32 cellular contexts compared by ENCODE assay signal in genomic region chr11:112278803-112279202, GRCh38. TPM values are rescaled to one million over a fixed set of nuclear protein-coding genes. Genes with fewer than 3 reads are reported as not detected.
"Had no signal": no experiment of that assay in that cellular context is flagged by ENCODE, and none has a peak within 500 bp of the region (broad histone marks: within the 10 kb centered on the region; RNA-seq: fewer than 3 reads in every experiment).

No MANE protein-coding gene starts in this region.

- H3K4me2 ChIP-seq: SK-N-SH had no signal

- H3K27ac Mint-ChIP-seq: activated B cell treated with CpG ODN at 0.5 μM for 24 hours; activated CD4-positive, alpha-beta T cell treated with anti-CD3 and anti-CD28 coated beads, Interleukin-2, amount 10 ng/mL, durations not matched to agents 24 days and 14 days; activated CD8-positive, alpha-beta memory T cell treated with anti-CD3 and anti-CD28 coated beads, Interleukin-2, amount 10 ng/mL, durations not matched to agents 7 days and 5 days; activated naive CD4-positive, alpha-beta T cell treated with anti-CD3 and anti-CD28 coated beads, Interleukin-2, amount 50 U/mL, for 72 hours; activated naive CD8-positive, alpha-beta T cell treated with anti-CD3 and anti-CD28 coated beads, Interleukin-2, amount 50 U/mL, for 24 hours; activated T-cell treated with anti-CD3 and anti-CD28 coated beads, Interleukin-2, amount 50 U/mL, for 24 hours; brain had no signal

- H3K9me3 ChIP-seq: Peyer's patch, SJCRH30, SK-N-SH had no signal

- ATAC-seq: activated CD8-positive, alpha-beta memory T cell treated with anti-CD3 and anti-CD28 coated beads, Interleukin-2, amount 10 ng/mL, durations not matched to agents 7 days and 5 days; activated naive CD4-positive, alpha-beta T cell treated with anti-CD3 and anti-CD28 coated beads, Interleukin-2, amount 50 U/mL, for 72 hours; activated naive CD8-positive, alpha-beta T cell treated with anti-CD3 and anti-CD28 coated beads, Interleukin-2, amount 50 U/mL, for 24 hours had no signal

- H3K36me3 Mint-ChIP-seq: activated CD8-positive, alpha-beta memory T cell treated with anti-CD3 and anti-CD28 coated beads, Interleukin-2, amount 10 ng/mL, durations not matched to agents 7 days and 5 days; activated naive CD4-positive, alpha-beta T cell treated with anti-CD3 and anti-CD28 coated beads, Interleukin-2, amount 50 U/mL, for 72 hours; brain had no signal

- H3K9me3 Mint-ChIP-seq: activated B cell treated with CpG ODN at 0.5 μM for 24 hours; activated CD4-positive, alpha-beta T cell treated with anti-CD3 and anti-CD28 coated beads, Interleukin-2, amount 10 ng/mL, durations not matched to agents 24 days and 14 days; activated naive CD4-positive, alpha-beta T cell treated with anti-CD3 and anti-CD28 coated beads, Interleukin-2, amount 50 U/mL, for 72 hours; activated naive CD8-positive, alpha-beta T cell treated with anti-CD3 and anti-CD28 coated beads, Interleukin-2, amount 50 U/mL, for 24 hours; activated T-cell treated with anti-CD3 and anti-CD28 coated beads, Interleukin-2, amount 50 U/mL, for 24 hours; brain had no signal

- H3K36me3 ChIP-seq: cardiac muscle cell, Peyer's patch, SJCRH30 had no signal

- H3K27me3 ChIP-seq: Peyer's patch, SJCRH30 had no signal

- H3K27ac ChIP-seq: cardiac muscle cell, Peyer's patch, RWPE1, SJCRH30 had no signal

- H3K4me3 ChIP-seq: cardiac muscle cell, Peyer's patch, SJCRH30 had no signal

- H3K4me3 Mint-ChIP-seq: activated B cell treated with CpG ODN at 0.5 μM for 24 hours; activated CD4-positive, alpha-beta T cell treated with anti-CD3 and anti-CD28 coated beads, Interleukin-2, amount 10 ng/mL, durations not matched to agents 24 days and 14 days; activated CD8-positive, alpha-beta memory T cell treated with anti-CD3 and anti-CD28 coated beads, Interleukin-2, amount 10 ng/mL, durations not matched to agents 7 days and 5 days; activated naive CD8-positive, alpha-beta T cell treated with anti-CD3 and anti-CD28 coated beads, Interleukin-2, amount 50 U/mL, for 24 hours; activated T-cell treated with anti-CD3 and anti-CD28 coated beads, Interleukin-2, amount 50 U/mL, for 24 hours; brain had no signal

- FAIRE-seq: astrocyte had no signal

- H3K27me3 Mint-ChIP-seq: activated B cell treated with CpG ODN at 0.5 μM for 24 hours; activated CD8-positive, alpha-beta memory T cell treated with anti-CD3 and anti-CD28 coated beads, Interleukin-2, amount 10 ng/mL, durations not matched to agents 7 days and 5 days; activated naive CD8-positive, alpha-beta T cell treated with anti-CD3 and anti-CD28 coated beads, Interleukin-2, amount 50 U/mL, for 24 hours; activated T-cell treated with anti-CD3 and anti-CD28 coated beads, Interleukin-2, amount 50 U/mL, for 24 hours had no signal

- DNase-seq: activated B cell treated with CpG ODN at 0.5 μM for 24 hours; activated CD4-positive, alpha-beta T cell treated with anti-CD3 and anti-CD28 coated beads for 1 hour; activated CD4-positive, alpha-beta T cell treated with anti-CD3 and anti-CD28 coated beads, Interleukin-2, amount 10 ng/mL, durations not matched to agents 24 days and 14 days; activated CD4-positive, alpha-beta T cell treated with anti-CD3 and anti-CD28 coated beads, Interleukin-2, amount 50 U/mL, for 48 hours; activated CD8-positive, alpha-beta memory T cell treated with anti-CD3 and anti-CD28 coated beads, Interleukin-2, amount 10 ng/mL, durations not matched to agents 7 days and 5 days; activated effector memory CD4-positive, alpha-beta T cell treated with anti-CD3 and anti-CD28 coated beads, Interleukin-2, amount 50 U/mL, for 16 hours; activated naive CD4-positive, alpha-beta T cell treated with Interleukin-2 at 50 U/mL for 16 hours; activated naive CD8-positive, alpha-beta T cell treated with anti-CD3 and anti-CD28 coated beads, Interleukin-2, amount 50 U/mL, for 24 hours; activated T-cell treated with anti-CD3 and anti-CD28 coated beads, Interleukin-2, amount 50 U/mL, for 24 hours; amygdala; Kasumi-1; NCI-H1092; NCI-H1417; NCI-H1930; NCI-H2107; NCI-H2171 treated with DMSO at 0.1 percent for 48 hours; NCI-H226; NCI-H526 treated with DMSO at 0.1 percent for 48 hours; NCI-H82; NK-92 treated with Interleukin-12 subunit alpha and Interleukin-12 subunit beta, amount 100 ng/mL, for 24 hours; Peyer's patch; Right ventricle myocardium superior; SJCRH30; SK-N-SH; T-helper 1 cell had no signal

- H3K9ac ChIP-seq: SK-N-SH had no signal

RNA-seq across cellular contexts. Expression of gene PLET1, which starts 18.1 kb away (rescaled TPM):
- total RNA-seq: activated B cell treated with CpG ODN at 0.5 μM for 24 hours; activated CD4-positive, alpha-beta T cell treated with anti-CD3 and anti-CD28 coated beads, Interleukin-2, amount 10 ng/mL, durations not matched to agents 24 days and 14 days; activated CD8-positive, alpha-beta memory T cell treated with anti-CD3 and anti-CD28 coated beads, Interleukin-2, amount 10 ng/mL, durations not matched to agents 7 days and 5 days; activated naive CD4-positive, alpha-beta T cell treated with anti-CD3 and anti-CD28 coated beads, Interleukin-2, amount 50 U/mL, for 72 hours; astrocyte; cardiac muscle cell; NCI-H460; Peyer's patch; Right ventricle myocardium superior; SJCRH30; T-helper 2 cell treated with Interferon-gamma antibody and Interleukin-4, amounts not matched to agents 100 ng/mL and 5 ng/mL, for 36 hours had no signal
- polyA plus RNA-seq: cardiac muscle cell, SK-N-SH had no signal
